1 cellular context compared by ENCODE assay signal in the genomic region with DNA sequence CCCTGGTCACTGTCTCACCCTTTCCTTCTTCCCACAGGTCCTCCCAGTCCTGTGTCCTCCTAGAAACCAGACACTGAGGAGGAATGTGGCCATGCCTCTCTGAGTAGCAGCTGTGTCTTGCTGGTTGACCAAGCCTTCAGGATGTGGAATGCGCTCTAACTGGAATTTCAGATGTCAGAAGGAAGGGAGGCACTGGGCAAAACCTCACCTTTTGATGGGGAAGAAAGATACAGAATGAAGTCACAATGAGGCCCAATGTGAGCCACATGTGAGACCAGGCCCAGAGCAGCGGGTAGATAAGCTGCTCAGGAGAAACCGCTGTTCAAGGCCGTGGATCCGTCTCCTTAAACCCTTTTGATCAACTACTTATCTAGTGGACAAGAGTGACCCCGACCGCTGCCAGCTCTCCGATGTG.
TF ChIP-seq lines count a peak whose summit lies in the region.

No MANE protein-coding gene starts in this region.

TF ChIP-seq in K562, 482 proteins besides CTCF, POLR2A, EP300 and RAD21 (continues in another document):
- TF ChIP-seq PTTG1 (tag; IDR thresholded peaks at IDR 0.05; ENCODE audit: low read depth) (no peak), WHSC1 (IDR thresholded peaks at IDR 0.05; ENCODE audit: low read length) (no peak), NR2C1 (IDR thresholded peaks at IDR 0.05) (no peak), NR2C1 (tag; IDR thresholded peaks at IDR 0.05) (0 out of 2 replicates have a peak, but pooled peaks have one; percentile 9), DPF2 (IDR thresholded peaks at IDR 0.05) (0 out of 2 replicates have a peak, but pooled peaks have one; percentile 55), POLR2AphosphoS5 (IDR thresholded peaks at IDR 0.05; ENCODE audit: control insufficient read depth, insufficient read depth, low read depth, low read length) (no peak), NR1H2 (CRISPR knock-in tag; IDR thresholded peaks at IDR 0.05) (no peak), JUND (IDR thresholded peaks at IDR 0.05; ENCODE audit: borderline replicate concordance, low read depth, low read length) (peak; percentile 46; the same call in 1 of the 2 replicates), JUND (tag; IDR thresholded peaks at IDR 0.05; ENCODE audit: borderline replicate concordance, low read depth, low read length) (peak; percentile 58; the same call in 1 of the 3 replicates), PTBP1 (IDR thresholded peaks at IDR 0.05; ENCODE audit: low read depth, low read length) (no peak), ATF3 (IDR thresholded peaks at IDR 0.05) (no peak), ATF3 (CRISPR knock-in tag; conservative IDR thresholded peaks at IDR 0.05) (no peak), TEAD2 (tag; IDR thresholded peaks at IDR 0.05) (no peak), HDGF (IDR thresholded peaks at IDR 0.05) (peak; percentile 34; the same call in 1 of the 2 replicates), CTBP1 (IDR thresholded peaks at IDR 0.05; ENCODE audit: borderline replicate concordance) (peak; percentile 77; the same call in 1 of the 2 replicates), NFE2L1 (tag; IDR thresholded peaks at IDR 0.05; ENCODE audit: borderline replicate concordance, low read depth) (no peak), MED1 (CRISPR knock-in tag; IDR thresholded peaks at IDR 0.05; ENCODE audit: borderline replicate concordance) (no peak), TAF15 (IDR thresholded peaks at IDR 0.05; ENCODE audit: low read depth, low read length) (no peak), HSF4 (CRISPR knock-in tag; IDR thresholded peaks at IDR 0.05; ENCODE audit: borderline replicate concordance) (no peak), KLF16 (IDR thresholded peaks at IDR 0.05) (0 out of 2 replicates have a peak, but pooled peaks have one; percentile 5), KDM4B (IDR thresholded peaks at IDR 0.05; ENCODE audit: borderline replicate concordance in 2 of 2, low read depth in 1 of 2) (no peak), FOSL1 (tag; conservative IDR thresholded peaks at IDR 0.05) (no peak), TEAD4 (IDR thresholded peaks at IDR 0.05; ENCODE audit: low read length) (peak; percentile 49; the same call in 1 of the 2 replicates), TEAD4 (CRISPR knock-in tag; IDR thresholded peaks at IDR 0.05; ENCODE audit: borderline replicate concordance) (no peak), SUPT5H (IDR thresholded peaks at IDR 0.05) (no peak), MAZ (CRISPR knock-in tag; conservative IDR thresholded peaks at IDR 0.05 in 1 of 2, IDR thresholded peaks at IDR 0.05 in 1 of 2) (peak in 1 of 2 experiments; percentile 25; a peak in 1 of 4 replicates), ZNF766 (CRISPR knock-in tag; conservative IDR thresholded peaks at IDR 0.05) (peak; percentile 31; the same call in 1 of the 2 replicates), U2AF1 (optimal IDR thresholded peaks at IDR 0.05; ENCODE audit: low read depth, low read length) (no peak)
- TF ChIP-seq, protein P1, sequence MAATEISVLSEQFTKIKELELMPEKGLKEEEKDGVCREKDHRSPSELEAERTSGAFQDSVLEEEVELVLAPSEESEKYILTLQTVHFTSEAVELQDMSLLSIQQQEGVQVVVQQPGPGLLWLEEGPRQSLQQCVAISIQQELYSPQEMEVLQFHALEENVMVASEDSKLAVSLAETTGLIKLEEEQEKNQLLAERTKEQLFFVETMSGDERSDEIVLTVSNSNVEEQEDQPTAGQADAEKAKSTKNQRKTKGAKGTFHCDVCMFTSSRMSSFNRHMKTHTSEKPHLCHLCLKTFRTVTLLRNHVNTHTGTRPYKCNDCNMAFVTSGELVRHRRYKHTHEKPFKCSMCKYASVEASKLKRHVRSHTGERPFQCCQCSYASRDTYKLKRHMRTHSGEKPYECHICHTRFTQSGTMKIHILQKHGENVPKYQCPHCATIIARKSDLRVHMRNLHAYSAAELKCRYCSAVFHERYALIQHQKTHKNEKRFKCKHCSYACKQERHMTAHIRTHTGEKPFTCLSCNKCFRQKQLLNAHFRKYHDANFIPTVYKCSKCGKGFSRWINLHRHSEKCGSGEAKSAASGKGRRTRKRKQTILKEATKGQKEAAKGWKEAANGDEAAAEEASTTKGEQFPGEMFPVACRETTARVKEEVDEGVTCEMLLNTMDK (IDR thresholded peaks at IDR 0.05; ENCODE audit: borderline replicate concordance, insufficient read depth, low read depth, low read length, poor library complexity, severe bottlenecking), result no peak
- TF ChIP-seq, protein P2, sequence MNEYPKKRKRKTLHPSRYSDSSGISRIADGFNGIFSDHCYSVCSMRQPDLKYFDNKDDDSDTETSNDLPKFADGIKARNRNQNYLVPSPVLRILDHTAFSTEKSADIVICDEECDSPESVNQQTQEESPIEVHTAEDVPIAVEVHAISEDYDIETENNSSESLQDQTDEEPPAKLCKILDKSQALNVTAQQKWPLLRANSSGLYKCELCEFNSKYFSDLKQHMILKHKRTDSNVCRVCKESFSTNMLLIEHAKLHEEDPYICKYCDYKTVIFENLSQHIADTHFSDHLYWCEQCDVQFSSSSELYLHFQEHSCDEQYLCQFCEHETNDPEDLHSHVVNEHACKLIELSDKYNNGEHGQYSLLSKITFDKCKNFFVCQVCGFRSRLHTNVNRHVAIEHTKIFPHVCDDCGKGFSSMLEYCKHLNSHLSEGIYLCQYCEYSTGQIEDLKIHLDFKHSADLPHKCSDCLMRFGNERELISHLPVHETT (CRISPR knock-in tag; conservative IDR thresholded peaks at IDR 0.05 in 1 of 2, IDR thresholded peaks at IDR 0.05 in 1 of 2), result peak in 1 of 2 experiments; percentile 37; a peak in 1 of 4 replicates
- TF ChIP-seq, protein P3, sequence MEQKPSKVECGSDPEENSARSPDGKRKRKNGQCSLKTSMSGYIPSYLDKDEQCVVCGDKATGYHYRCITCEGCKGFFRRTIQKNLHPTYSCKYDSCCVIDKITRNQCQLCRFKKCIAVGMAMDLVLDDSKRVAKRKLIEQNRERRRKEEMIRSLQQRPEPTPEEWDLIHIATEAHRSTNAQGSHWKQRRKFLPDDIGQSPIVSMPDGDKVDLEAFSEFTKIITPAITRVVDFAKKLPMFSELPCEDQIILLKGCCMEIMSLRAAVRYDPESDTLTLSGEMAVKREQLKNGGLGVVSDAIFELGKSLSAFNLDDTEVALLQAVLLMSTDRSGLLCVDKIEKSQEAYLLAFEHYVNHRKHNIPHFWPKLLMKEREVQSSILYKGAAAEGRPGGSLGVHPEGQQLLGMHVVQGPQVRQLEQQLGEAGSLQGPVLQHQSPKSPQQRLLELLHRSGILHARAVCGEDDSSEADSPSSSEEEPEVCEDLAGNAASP (IDR thresholded peaks at IDR 0.05), result no peak
- TF ChIP-seq, protein P4, sequence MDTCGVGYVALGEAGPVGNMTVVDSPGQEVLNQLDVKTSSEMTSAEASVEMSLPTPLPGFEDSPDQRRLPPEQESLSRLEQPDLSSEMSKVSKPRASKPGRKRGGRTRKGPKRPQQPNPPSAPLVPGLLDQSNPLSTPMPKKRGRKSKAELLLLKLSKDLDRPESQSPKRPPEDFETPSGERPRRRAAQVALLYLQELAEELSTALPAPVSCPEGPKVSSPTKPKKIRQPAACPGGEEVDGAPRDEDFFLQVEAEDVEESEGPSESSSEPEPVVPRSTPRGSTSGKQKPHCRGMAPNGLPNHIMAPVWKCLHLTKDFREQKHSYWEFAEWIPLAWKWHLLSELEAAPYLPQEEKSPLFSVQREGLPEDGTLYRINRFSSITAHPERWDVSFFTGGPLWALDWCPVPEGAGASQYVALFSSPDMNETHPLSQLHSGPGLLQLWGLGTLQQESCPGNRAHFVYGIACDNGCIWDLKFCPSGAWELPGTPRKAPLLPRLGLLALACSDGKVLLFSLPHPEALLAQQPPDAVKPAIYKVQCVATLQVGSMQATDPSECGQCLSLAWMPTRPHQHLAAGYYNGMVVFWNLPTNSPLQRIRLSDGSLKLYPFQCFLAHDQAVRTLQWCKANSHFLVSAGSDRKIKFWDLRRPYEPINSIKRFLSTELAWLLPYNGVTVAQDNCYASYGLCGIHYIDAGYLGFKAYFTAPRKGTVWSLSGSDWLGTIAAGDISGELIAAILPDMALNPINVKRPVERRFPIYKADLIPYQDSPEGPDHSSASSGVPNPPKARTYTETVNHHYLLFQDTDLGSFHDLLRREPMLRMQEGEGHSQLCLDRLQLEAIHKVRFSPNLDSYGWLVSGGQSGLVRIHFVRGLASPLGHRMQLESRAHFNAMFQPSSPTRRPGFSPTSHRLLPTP (IDR thresholded peaks at IDR 0.05; ENCODE audit: borderline replicate concordance, extremely low read depth, insufficient read length), result no peak
- TF ChIP-seq, protein P5, sequence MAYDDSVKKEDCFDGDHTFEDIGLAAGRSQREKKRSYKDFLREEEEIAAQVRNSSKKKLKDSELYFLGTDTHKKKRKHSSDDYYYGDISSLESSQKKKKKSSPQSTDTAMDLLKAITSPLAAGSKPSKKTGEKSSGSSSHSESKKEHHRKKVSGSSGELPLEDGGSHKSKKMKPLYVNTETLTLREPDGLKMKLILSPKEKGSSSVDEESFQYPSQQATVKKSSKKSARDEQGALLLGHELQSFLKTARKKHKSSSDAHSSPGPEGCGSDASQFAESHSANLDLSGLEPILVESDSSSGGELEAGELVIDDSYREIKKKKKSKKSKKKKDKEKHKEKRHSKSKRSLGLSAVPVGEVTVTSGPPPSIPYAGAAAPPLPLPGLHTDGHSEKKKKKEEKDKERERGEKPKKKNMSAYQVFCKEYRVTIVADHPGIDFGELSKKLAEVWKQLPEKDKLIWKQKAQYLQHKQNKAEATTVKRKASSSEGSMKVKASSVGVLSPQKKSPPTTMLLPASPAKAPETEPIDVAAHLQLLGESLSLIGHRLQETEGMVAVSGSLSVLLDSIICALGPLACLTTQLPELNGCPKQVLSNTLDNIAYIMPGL (CRISPR knock-in tag; IDR thresholded peaks at IDR 0.05), result 0 out of 2 replicates have a peak, but pooled peaks have one; percentile 58
- TF ChIP-seq, protein P6, sequence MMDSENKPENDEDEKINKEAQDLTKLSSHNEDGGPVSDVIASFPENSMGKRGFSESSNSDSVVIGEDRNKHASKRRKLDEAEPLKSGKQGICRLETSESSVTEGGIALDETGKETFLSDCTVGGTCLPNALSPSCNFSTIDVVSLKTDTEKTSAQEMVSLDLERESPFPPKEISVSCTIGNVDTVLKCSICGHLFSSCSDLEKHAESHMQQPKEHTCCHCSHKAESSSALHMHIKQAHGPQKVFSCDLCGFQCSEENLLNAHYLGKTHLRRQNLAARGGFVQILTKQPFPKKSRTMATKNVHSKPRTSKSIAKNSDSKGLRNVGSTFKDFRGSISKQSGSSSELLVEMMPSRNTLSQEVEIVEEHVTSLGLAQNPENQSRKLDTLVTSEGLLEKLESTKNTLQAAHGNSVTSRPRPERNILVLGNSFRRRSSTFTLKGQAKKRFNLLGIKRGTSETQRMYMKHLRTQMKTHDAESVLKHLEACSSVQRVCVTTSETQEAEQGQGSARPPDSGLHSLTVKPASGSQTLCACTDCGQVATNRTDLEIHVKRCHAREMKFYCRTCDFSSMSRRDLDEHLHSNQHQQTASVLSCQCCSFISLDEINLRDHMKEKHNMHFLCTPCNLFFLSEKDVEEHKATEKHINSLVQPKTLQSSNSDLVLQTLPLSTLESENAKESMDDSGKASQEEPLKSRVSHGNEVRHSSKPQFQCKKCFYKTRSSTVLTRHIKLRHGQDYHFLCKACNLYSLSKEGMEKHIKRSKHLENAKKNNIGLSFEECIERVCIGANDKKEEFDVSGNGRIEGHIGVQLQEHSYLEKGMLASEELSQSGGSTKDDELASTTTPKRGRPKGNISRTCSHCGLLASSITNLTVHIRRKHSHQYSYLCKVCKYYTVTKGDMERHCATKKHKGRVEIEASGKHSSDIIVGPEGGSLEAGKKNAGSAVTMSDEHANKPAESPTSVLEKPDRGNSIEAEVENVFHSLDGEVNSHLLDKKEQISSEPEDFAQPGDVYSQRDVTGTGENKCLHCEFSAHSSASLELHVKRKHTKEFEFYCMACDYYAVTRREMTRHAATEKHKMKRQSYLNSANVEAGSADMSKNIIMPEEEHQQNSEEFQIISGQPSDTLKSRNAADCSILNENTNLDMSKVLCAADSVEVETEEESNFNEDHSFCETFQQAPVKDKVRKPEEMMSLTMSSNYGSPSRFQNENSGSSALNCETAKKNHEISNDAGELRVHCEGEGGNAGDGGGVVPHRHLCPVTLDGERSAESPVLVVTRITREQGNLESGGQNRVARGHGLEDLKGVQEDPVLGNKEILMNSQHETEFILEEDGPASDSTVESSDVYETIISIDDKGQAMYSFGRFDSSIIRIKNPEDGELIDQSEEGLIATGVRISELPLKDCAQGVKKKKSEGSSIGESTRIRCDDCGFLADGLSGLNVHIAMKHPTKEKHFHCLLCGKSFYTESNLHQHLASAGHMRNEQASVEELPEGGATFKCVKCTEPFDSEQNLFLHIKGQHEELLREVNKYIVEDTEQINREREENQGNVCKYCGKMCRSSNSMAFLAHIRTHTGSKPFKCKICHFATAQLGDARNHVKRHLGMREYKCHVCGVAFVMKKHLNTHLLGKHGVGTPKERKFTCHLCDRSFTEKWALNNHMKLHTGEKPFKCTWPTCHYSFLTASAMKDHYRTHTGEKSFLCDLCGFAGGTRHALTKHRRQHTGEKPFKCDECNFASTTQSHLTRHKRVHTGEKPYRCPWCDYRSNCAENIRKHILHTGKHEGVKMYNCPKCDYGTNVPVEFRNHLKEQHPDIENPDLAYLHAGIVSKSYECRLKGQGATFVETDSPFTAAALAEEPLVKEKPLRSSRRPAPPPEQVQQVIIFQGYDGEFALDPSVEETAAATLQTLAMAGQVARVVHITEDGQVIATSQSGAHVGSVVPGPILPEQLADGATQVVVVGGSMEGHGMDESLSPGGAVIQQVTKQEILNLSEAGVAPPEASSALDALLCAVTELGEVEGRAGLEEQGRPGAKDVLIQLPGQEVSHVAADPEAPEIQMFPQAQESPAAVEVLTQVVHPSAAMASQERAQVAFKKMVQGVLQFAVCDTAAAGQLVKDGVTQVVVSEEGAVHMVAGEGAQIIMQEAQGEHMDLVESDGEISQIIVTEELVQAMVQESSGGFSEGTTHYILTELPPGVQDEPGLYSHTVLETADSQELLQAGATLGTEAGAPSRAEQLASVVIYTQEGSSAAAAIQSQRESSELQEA (IDR thresholded peaks at IDR 0.05; ENCODE audit: low read depth), result no peak
